Comparison of ENCODE assay signal across 24 cellular contexts in the genomic region with DNA sequence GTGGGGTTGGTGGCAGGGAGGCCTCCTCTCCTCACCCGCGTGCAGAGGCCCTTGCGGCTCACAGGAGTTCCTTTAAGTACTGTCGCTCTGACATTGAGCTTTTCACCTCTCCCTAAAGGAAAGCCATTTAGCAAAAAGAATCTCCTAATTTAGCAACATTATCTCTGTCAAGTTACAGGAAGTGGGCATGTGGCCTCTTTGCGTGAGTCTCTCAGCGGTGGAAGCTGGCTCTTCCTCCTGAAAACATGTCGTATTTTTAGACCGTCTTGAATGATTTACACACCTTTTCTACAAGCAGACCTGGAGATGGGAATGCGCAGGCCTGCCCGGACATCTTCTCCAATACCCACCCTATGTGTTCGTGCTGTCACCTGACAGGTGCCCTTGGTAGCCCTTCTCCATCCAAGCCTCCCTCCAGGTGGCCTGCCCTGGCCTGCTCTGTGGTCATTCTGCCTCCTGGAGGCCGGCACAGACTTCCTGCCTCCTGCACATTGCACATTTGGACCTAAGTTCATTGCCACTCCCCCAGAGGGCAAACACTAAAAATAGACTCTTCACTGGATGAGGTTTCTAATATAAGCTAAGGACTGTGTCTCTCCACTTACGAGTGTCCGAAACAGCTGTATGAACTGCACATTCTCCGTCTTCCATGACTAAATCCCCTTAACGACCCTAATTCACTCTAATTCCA. TPM values are rescaled to one million over a fixed set of nuclear protein-coding genes. Genes with fewer than 3 reads are reported as not detected.
DNase-seq lines count a peak whose midpoint lies in the region; ATAC-seq and TF ChIP-seq lines count a peak whose summit lies in the region.
"Had no signal": no experiment of that assay in that cellular context is flagged by ENCODE, and none has a peak within 500 bp of the region (broad histone marks: within the 10 kb centered on the region; RNA-seq: fewer than 3 reads in every experiment).

No MANE protein-coding gene starts in this region.

- peaks cover 60% of the 10 kb centered on the region for H3K4me1 ChIP-seq in A673 (ENCODE audit: insufficient read depth, low read length, poor library complexity, severe bottlenecking)
- peaks cover 88% of the 10 kb centered on the region for H3K4me1 ChIP-seq in Loucy (ENCODE audit: insufficient read depth, low read length, poor library complexity, severe bottlenecking)
- H3K4me1 ChIP-seq in testis, result no peaks in the 10 kb centered on the region
- H3K4me1 ChIP-seq: parathyroid adenoma had no signal

- POLR2A ChIA-PET in A673 (lab: Charles Lee; ENCODE audit: low non-redundant PET), result no interaction called here

- H3K9me2 ChIP-seq in Loucy (replicated peaks; ENCODE audit: low read depth, low read length), result no peaks in the 10 kb centered on the region

- intact Hi-C loops in A673 (cut with micrococcal nuclease; ENCODE audit: unreplicated experiment), result no loop called here
- intact Hi-C loops in left ventricle myocardium superior (cut with micrococcal nuclease), result no loop called here
- intact Hi-C loops in testis (cut with DNase I; ENCODE audit: low total_unique reads), result no loop called here

- BruUV-seq in A673 (replicated peaks; lab: Mats Ljungman, UMichigan), result no TSS peak

- no peak overlapping the region for H3K4me3 ChIP-seq in A673 (ENCODE audit: low read depth, low read length, poor library complexity, severe bottlenecking)
- peak overlapping the region; percentile 69 for H3K4me3 ChIP-seq in Loucy (ENCODE audit: low read length, poor library complexity, severe bottlenecking)
- no peak overlapping the region for H3K4me3 ChIP-seq in testis

- ATAC-seq in left ventricle myocardium superior (peak; percentile 77), HG02870 (IDR thresholded peaks at IDR 0.05; ENCODE audit: unreplicated experiment) (no peak)
- ATAC-seq: activated CD4-positive, CD25-positive, alpha-beta regulatory T cell treated with anti-CD3 and anti-CD28 coated beads, Interleukin-2, amount 50 U/mL, for 24 hours; activated T-cell treated with anti-CD3 and anti-CD28 coated beads, Interleukin-2, amount 50 U/mL, for 72 hours; left colon; natural killer cell treated with Interleukin-12 subunit alpha and Interleukin-12 subunit beta and Interleukin-15 and Interleukin-18, amount 100 ng/mL, for 72 hours; sciatic nerve had no signal

- H3K27me3 ChIP-seq in A673 (replicated peaks; ENCODE audit: insufficient read depth, low read depth, low read length, poor library complexity), result no peaks in the 10 kb centered on the region
- H3K27me3 ChIP-seq in Loucy (ENCODE audit: insufficient read depth, low read length, poor library complexity, severe bottlenecking), result no peaks in the 10 kb centered on the region
- no peaks in the 10 kb centered on the region for H3K27me3 ChIP-seq in testis

- H3K79me2 ChIP-seq in Loucy (ENCODE audit: insufficient read depth, low read length), result peaks cover 99% of the 10 kb centered on the region
- H3K79me2 ChIP-seq: parathyroid adenoma had no signal

- DNase-seq in A673 (ENCODE audit: low spot score) (peak; percentile 35), SKM-1 (lab: John Stamatoyannopoulos, UW; ENCODE audit: unreplicated experiment) (peak; percentile 84), left ventricle myocardium superior (no peak), NCI-H1105 (lab: John Stamatoyannopoulos, UW) (no peak), testis (no peak), NCI-H345 (lab: John Stamatoyannopoulos, UW) (no peak)
- DNase-seq: activated naive CD4-positive, alpha-beta T cell treated with anti-CD3 and anti-CD28 coated beads for 36 hours; activated T-cell treated with anti-CD3 and anti-CD28 coated beads, Interleukin-2, amount 50 U/mL, for 72 hours; DMS 273 treated with DMSO at 0.1 percent for 48 hours; GF-D8; Karpas-422; left colon; NCI-H2081 treated with DMSO at 0.1 percent for 48 hours; NCI-H510A treated with DMSO at 0.1 percent for 48 hours; SW 1271 had no signal

- peak overlapping the region; percentile 83 for H3K4me2 ChIP-seq in Loucy (ENCODE audit: low read depth, low read length, poor library complexity, severe bottlenecking)

- no peaks in the 10 kb centered on the region for H4K20me1 ChIP-seq in Loucy (ENCODE audit: insufficient read depth, low read length, poor library complexity, severe bottlenecking)

- peaks cover 15% of the 10 kb centered on the region for H3F3A ChIP-seq in Loucy (ENCODE audit: low read depth)

- TF ChIP-seq CTCF in A673 (conservative IDR thresholded peaks at IDR 0.05; ENCODE audit: low read depth, low read length) (no peak), Loucy (conservative IDR thresholded peaks at IDR 0.05; ENCODE audit: low read length) (peak; percentile 28; the same call in 1 of the 2 replicates), testis (IDR thresholded peaks at IDR 0.05) (no peak)

- CTCF ChIA-PET in A673 (lab: Charles Lee), result no interaction called here

- no peaks in the 10 kb centered on the region for H3K36me3 ChIP-seq in A673 (ENCODE audit: insufficient read depth, low read length, poor library complexity, severe bottlenecking)
- no peaks in the 10 kb centered on the region for H3K36me3 ChIP-seq in Loucy (ENCODE audit: insufficient read depth, low read length)
- H3K36me3 ChIP-seq in testis (ENCODE audit: low read depth, missing control alignments), result no peaks in the 10 kb centered on the region

- H3K9ac ChIP-seq in Loucy (ENCODE audit: low read depth, low read length, poor library complexity, severe bottlenecking), result peak overlapping the region; percentile 88
- H3K9ac ChIP-seq: parathyroid adenoma had no signal

- no peak overlapping the region for H3K27ac ChIP-seq in A673 (ENCODE audit: low read depth, low read length, poor library complexity, severe bottlenecking)
- H3K27ac ChIP-seq in testis, result no peak overlapping the region
- H3K27ac ChIP-seq: parathyroid adenoma, RWPE1 had no signal

- WGBS in testis, 2 donors, result 70 to 71% methylated on average over 16 of the region's 16 CpGs

- H2AFZ ChIP-seq in Loucy (ENCODE audit: low read length), result peak overlapping the region; percentile 16; the same call in 1 of the 2 replicates
- H2AFZ ChIP-seq: parathyroid adenoma had no signal

- H3K9me3 ChIP-seq in A673 (ENCODE audit: low read depth, low read length, poor library complexity, severe bottlenecking) (no peaks in the 10 kb centered on the region), Loucy (ENCODE audit: insufficient read depth, low read depth, low read length) (no peaks in the 10 kb centered on the region), testis (no peaks in the 10 kb centered on the region)

- no peak for TF ChIP-seq POLR2A in testis (IDR thresholded peaks at IDR 0.05)

RNA-seq across cellular contexts. Expression of a gene that starts 18.5 kb away (rescaled TPM):
- total RNA-seq in A673 (2021) (0.17 and 0.59 TPM in 2 replicates), left ventricle myocardium superior (6.8 TPM), testis (1 to 10 TPM in 1 of 2 donors, under 1 TPM in 1; 0.94 to 1.2 TPM)
- polyA plus RNA-seq in testis (ENCODE audit: insufficient read depth, low read depth, low replicate concordance), result 1.1 TPM
- total RNA-seq: activated naive CD4-positive, alpha-beta T cell treated with anti-CD3 and anti-CD28 coated beads for 36 hours; activated T-cell treated with anti-CD3 and anti-CD28 coated beads, Interleukin-2, amount 50 U/mL, for 72 hours; endothelial cell of umbilical vein; HT1080; natural killer cell treated with Interleukin-12 subunit alpha and Interleukin-12 subunit beta and Interleukin-15 and Interleukin-18, amount 100 ng/mL, for 72 hours; sciatic nerve had no signal
- polyA plus RNA-seq: endothelial cell of umbilical vein had no signal

Comparison
In these comparisons a context has a peak if more than half of its experiments do, and no peak if none do; other contexts are left out.
1. DNase-seq: peak in A673 (single experiment) and SKM-1 (single experiment); none in left ventricle myocardium superior (single experiment), NCI-H1105 (single experiment), testis (single experiment) and NCI-H345 (single experiment).